ENCODE assay signal across 8 cellular contexts in the genomic region with DNA sequence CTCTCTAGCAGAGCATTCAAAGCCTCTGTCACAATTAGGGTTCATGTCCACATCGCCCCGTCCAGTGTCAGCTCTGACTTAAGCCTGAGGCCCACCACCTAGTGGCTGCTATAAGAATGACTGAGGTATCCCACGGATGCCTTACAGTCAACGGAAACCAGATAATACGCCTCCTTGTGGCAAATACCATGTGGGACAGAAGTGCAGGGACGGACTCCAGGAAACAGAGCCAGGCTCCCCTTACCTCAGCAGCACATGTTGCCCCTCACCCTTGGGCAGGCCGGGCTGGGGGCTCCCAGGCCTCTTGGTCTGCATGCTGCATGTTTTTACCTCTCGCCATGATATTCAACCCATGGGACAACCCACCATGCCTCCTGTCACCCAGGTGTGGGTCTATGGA.
DNase-seq lines count a peak whose midpoint lies in the region; ATAC-seq and TF ChIP-seq lines count a peak whose summit lies in the region.
"Had no signal": no experiment of that assay in that cellular context is flagged by ENCODE, and none has a peak within 500 bp of the region (broad histone marks: within the 10 kb centered on the region; RNA-seq: fewer than 3 reads in every experiment).

No MANE protein-coding gene starts in this region.

- CTCF ChIA-PET in activated CD4-positive, alpha-beta memory T cell treated with anti-CD3 and anti-CD28 coated beads, Interleukin-2, amount 10 ng/mL, durations not matched to agents 7 days and 5 days (lab: Charles Lee), result interaction anchor here (0.9 to 9.0 kb wide), 9 partner anchors 11 to 264 kb away, joined by 3 to 129 read pairs (median 5); no protein-coding TSS in a partner anchor

- no peaks in the 10 kb centered on the region for H3K36me3 Mint-ChIP-seq in activated CD4-positive, alpha-beta memory T cell treated with anti-CD3 and anti-CD28 coated beads, Interleukin-2, amount 10 ng/mL, durations not matched to agents 7 days and 5 days (ENCODE audit: low read depth)
- no peaks in the 10 kb centered on the region for H3K36me3 Mint-ChIP-seq in progenitor cell of endocrine pancreas (ENCODE audit: insufficient read depth)
- H3K36me3 Mint-ChIP-seq: activated naive CD4-positive, alpha-beta T cell treated with anti-CD3 and anti-CD28 coated beads, Interleukin-2, amount 50 U/mL, for 24 hours had no signal

- H3K27me3 Mint-ChIP-seq in activated CD4-positive, alpha-beta memory T cell treated with anti-CD3 and anti-CD28 coated beads, Interleukin-2, amount 10 ng/mL, durations not matched to agents 7 days and 5 days, result no peaks in the 10 kb centered on the region
- peaks cover 24% of the 10 kb centered on the region for H3K27me3 Mint-ChIP-seq in progenitor cell of endocrine pancreas
- H3K27me3 Mint-ChIP-seq: activated naive CD4-positive, alpha-beta T cell treated with anti-CD3 and anti-CD28 coated beads, Interleukin-2, amount 50 U/mL, for 24 hours had no signal

- peak; percentile 68 for TF ChIP-seq CTCF in foreskin fibroblast (IDR thresholded peaks at IDR 0.05; ENCODE audit: low read depth, low read length)
- TF ChIP-seq CTCF in progenitor cell of endocrine pancreas (IDR thresholded peaks at IDR 0.05; ENCODE audit: unreplicated experiment), result peak; percentile 96

- POLR2A ChIA-PET in activated CD4-positive, alpha-beta memory T cell treated with anti-CD3 and anti-CD28 coated beads, Interleukin-2, amount 10 ng/mL, durations not matched to agents 7 days and 5 days (lab: Charles Lee), result no interaction called here

- no peak overlapping the region for H3K4me3 ChIP-seq in foreskin fibroblast (ENCODE audit: low read depth in 1 of 2, low read length in 2 of 2)

- H3K27ac Mint-ChIP-seq in activated CD4-positive, alpha-beta memory T cell treated with anti-CD3 and anti-CD28 coated beads, Interleukin-2, amount 10 ng/mL, durations not matched to agents 7 days and 5 days, result no peak overlapping the region
- no peak overlapping the region for H3K27ac Mint-ChIP-seq in progenitor cell of endocrine pancreas
- H3K27ac Mint-ChIP-seq: activated naive CD4-positive, alpha-beta T cell treated with anti-CD3 and anti-CD28 coated beads, Interleukin-2, amount 50 U/mL, for 24 hours had no signal

- H3K4me1 Mint-ChIP-seq in activated CD4-positive, alpha-beta memory T cell treated with anti-CD3 and anti-CD28 coated beads, Interleukin-2, amount 10 ng/mL, durations not matched to agents 7 days and 5 days, result no peaks in the 10 kb centered on the region
- no peaks in the 10 kb centered on the region for H3K4me1 Mint-ChIP-seq in progenitor cell of endocrine pancreas (ENCODE audit: low read depth)
- H3K4me1 Mint-ChIP-seq: activated naive CD4-positive, alpha-beta T cell treated with anti-CD3 and anti-CD28 coated beads, Interleukin-2, amount 50 U/mL, for 24 hours had no signal

- H3K4me3 Mint-ChIP-seq in activated CD4-positive, alpha-beta memory T cell treated with anti-CD3 and anti-CD28 coated beads, Interleukin-2, amount 10 ng/mL, durations not matched to agents 7 days and 5 days, result no peak overlapping the region
- no peak overlapping the region for H3K4me3 Mint-ChIP-seq in progenitor cell of endocrine pancreas (ENCODE audit: low read depth)
- H3K4me3 Mint-ChIP-seq: activated naive CD4-positive, alpha-beta T cell treated with anti-CD3 and anti-CD28 coated beads, Interleukin-2, amount 50 U/mL, for 24 hours had no signal

- ATAC-seq in HG02798 (IDR thresholded peaks at IDR 0.05; ENCODE audit: poor library complexity, unreplicated experiment), result peak; percentile 61
- no peak for ATAC-seq in GM19035 (IDR thresholded peaks at IDR 0.05; ENCODE audit: unreplicated experiment)

- peak; percentile 70 for DNase-seq in GM03348 (ENCODE audit: low spot score)
- DNase-seq in NCI-H526 (lab: John Stamatoyannopoulos, UW), result peak; percentile 74 to 90
- DNase-seq in activated CD4-positive, alpha-beta memory T cell treated with anti-CD3 and anti-CD28 coated beads, Interleukin-2, amount 10 ng/mL, durations not matched to agents 7 days and 5 days, result peak; percentile 47
- peak; percentile 34 to 61 for DNase-seq in foreskin fibroblast
- DNase-seq in progenitor cell of endocrine pancreas (ENCODE audit: low spot score, unreplicated experiment), result peak; percentile 61

- H3K9me3 Mint-ChIP-seq in activated CD4-positive, alpha-beta memory T cell treated with anti-CD3 and anti-CD28 coated beads, Interleukin-2, amount 10 ng/mL, durations not matched to agents 7 days and 5 days, result no peaks in the 10 kb centered on the region
- no peaks in the 10 kb centered on the region for H3K9me3 Mint-ChIP-seq in progenitor cell of endocrine pancreas (ENCODE audit: low read depth)
- H3K9me3 Mint-ChIP-seq: activated naive CD4-positive, alpha-beta T cell treated with anti-CD3 and anti-CD28 coated beads, Interleukin-2, amount 50 U/mL, for 24 hours had no signal
